Comparison of ENCODE assay signal across 9 cellular contexts in the genomic region with DNA sequence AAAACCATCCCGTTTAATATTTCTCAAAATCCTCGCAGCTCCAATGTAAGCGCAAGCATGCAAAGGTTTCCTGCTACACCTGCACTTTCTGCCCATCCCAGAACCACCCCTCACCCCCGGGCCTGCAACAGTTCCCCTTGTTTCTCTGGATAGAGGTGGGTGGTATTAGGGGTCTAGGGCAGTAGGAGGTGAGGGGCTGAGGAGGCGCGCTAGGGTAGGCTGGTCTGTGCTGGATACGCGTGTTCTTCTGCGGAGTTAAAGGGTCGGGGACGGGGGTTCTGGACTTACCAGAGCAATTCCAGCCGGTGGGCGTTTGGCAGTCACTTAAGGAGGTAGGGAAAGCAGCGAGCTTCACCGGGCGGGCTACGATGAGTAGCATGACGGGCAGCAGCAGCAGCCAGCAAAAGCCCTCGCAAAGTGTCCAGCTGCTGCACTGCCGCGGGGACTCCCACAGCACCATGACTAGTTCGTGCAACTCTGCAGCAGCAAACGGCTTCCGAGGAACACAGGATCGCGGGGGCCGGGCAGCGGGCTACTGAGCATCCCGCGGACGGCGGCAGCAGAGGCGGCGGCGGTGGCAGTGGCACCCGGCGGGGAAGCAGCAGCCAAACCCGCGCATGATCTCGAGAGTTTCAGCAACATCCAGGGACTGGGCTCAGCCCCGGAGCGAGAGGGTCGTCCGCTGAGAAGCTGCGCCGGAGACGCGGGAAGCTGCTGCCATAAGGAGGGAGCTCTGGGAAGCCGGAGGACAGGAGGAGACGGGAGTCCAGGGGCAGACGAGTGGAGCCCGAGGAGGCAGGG. TPM values are rescaled to one million over a fixed set of nuclear protein-coding genes. Genes with fewer than 3 reads are reported as not detected.
DNase-seq lines count a peak whose midpoint lies in the region; FAIRE-seq and TF ChIP-seq lines count a peak whose summit lies in the region.
"Had no signal": no experiment of that assay in that cellular context is flagged by ENCODE, and none has a peak within 500 bp of the region (broad histone marks: within the 10 kb centered on the region; RNA-seq: fewer than 3 reads in every experiment).

No MANE protein-coding gene starts in this region.

- TF ChIP-seq CTCF in Calu3 (IDR thresholded peaks at IDR 0.05; ENCODE audit: unreplicated experiment) (no peak), ascending aorta (IDR thresholded peaks at IDR 0.05) (no peak)

- peaks cover 7 to 18% of the 10 kb centered on the region in 2 donors for H3K4me1 ChIP-seq in ascending aorta

- H3K4me3 Mint-ChIP-seq in Calu3 (ENCODE audit: low read depth, unreplicated experiment): peak overlapping the region; percentile 91

- H3K27ac ChIP-seq in ascending aorta: no peak overlapping the region

- intact Hi-C loops in Calu3 (cut with micrococcal nuclease; ENCODE audit: unreplicated experiment): loop anchor here (5.0 to 10.0 kb wide), 4 partner anchors 363 to 1383 kb away; no protein-coding TSS in a partner anchor
- intact Hi-C loops in ascending aorta (cut with DNase I): no loop called here

- CTCF ChIA-PET in Calu3 (lab: Charles Lee): interaction anchor here (1.0 to 1.3 kb wide), 2 partner anchors 382 to 525 kb away, joined by 3 read pairs; no protein-coding TSS in a partner anchor

- DNase-seq in Calu3 (peak; percentile 27), H54 (ENCODE audit: insufficient read length, low spot score) (peak; percentile 19), NCI-H345 (lab: John Stamatoyannopoulos, UW) (peak; percentile 65), ascending aorta (ENCODE audit: low spot score in 2 of 2) (peak in 1 of 2 donors; percentile 57), AML-193 (lab: John Stamatoyannopoulos, UW) (no peak), SW 1271 (lab: John Stamatoyannopoulos, UW) (no peak)
- DNase-seq in stimulated activated CD4-positive, alpha-beta T cell treated with anti-CD3 and anti-CD28 coated beads, Interleukin-15, amount 100 ng/mL, for 24 hours: peak; percentile 49

- no peaks in the 10 kb centered on the region for H3K9me3 Mint-ChIP-seq in Calu3 (ENCODE audit: low read depth, unreplicated experiment)

- TF ChIP-seq POLR2A in H54 (IDR thresholded peaks at IDR 0.05; ENCODE audit: low read depth, low read length): no peak

- peak overlapping the region; percentile 58 to 61 for H3K4me3 ChIP-seq in ascending aorta
- H3K4me3 ChIP-seq in iPS-11a (ENCODE audit: low read depth, low read length): peak overlapping the region; percentile 56
- H3K4me3 ChIP-seq: lung had no signal

- no TSS peak for BruUV-seq in Calu3 (replicated peaks; lab: Mats Ljungman, UMichigan)

- peaks cover 27% of the 10 kb centered on the region for H3K4me1 Mint-ChIP-seq in Calu3 (ENCODE audit: low read depth, unreplicated experiment)

- peaks cover 26% of the 10 kb centered on the region for H3K36me3 Mint-ChIP-seq in Calu3 (ENCODE audit: insufficient read depth, unreplicated experiment)

- no peaks in the 10 kb centered on the region for H3K36me3 ChIP-seq in ascending aorta

- peaks cover 13% of the 10 kb centered on the region for H3K27me3 ChIP-seq in ascending aorta

- no peak for FAIRE-seq in H54 (lab: Jason Lieb, UNC)

- no peaks in the 10 kb centered on the region for H3K9me3 ChIP-seq in ascending aorta

- peak overlapping the region; percentile 34 for H3K27ac Mint-ChIP-seq in Calu3 (ENCODE audit: unreplicated experiment)

- peaks cover 58% of the 10 kb centered on the region for H3K27me3 Mint-ChIP-seq in Calu3 (ENCODE audit: unreplicated experiment)

RNA-seq across cellular contexts. Expression of a gene that starts 0.5 kb away (rescaled TPM):
- total RNA-seq in Calu3 (2022) (0.64 TPM in 1 of 2 replicates, not detected in the other), ascending aorta (not detected)

Comparison
In these comparisons a context has a peak if more than half of its experiments do, and no peak if none do; other contexts are left out.
1. DNase-seq: peak in Calu3 (single experiment), H54 (single experiment), NCI-H345 (single experiment) and stimulated activated CD4-positive, alpha-beta T cell treated with anti-CD3 and anti-CD28 coated beads, Interleukin-15, amount 100 ng/mL, for 24 hours (single experiment); none in AML-193 (0 of 2) and SW 1271 (0 of 2).